In genomic region chr3:101573449-101574387, GRCh38 we compare ENCODE assay signal across 1 cellular context.
TF ChIP-seq lines count a peak whose summit lies in the region.

PCNP (plus strand) TSS chr3:101574180; CDS start chr3:101574216, 36 bp downstream.

TF ChIP-seq in K562, 482 proteins besides CTCF, POLR2A, EP300 and RAD21 (continued from another document and continues in another):
- TF ChIP-seq ZBTB11 (CRISPR knock-in tag; IDR thresholded peaks at IDR 0.05), result peak in 1 of 3 experiments; percentile 55; a peak in 1 of 6 replicates
- peak; percentile 30; the same call in 1 of the 2 replicates for TF ChIP-seq ESRRA (IDR thresholded peaks at IDR 0.05; ENCODE audit: borderline replicate concordance, low read depth)
- TF ChIP-seq ZNF134 (CRISPR knock-in tag; conservative IDR thresholded peaks at IDR 0.05), result no peak
- TF ChIP-seq DNMT1 (IDR thresholded peaks at IDR 0.05), result no peak
- TF ChIP-seq VEZF1 (CRISPR knock-in tag; IDR thresholded peaks at IDR 0.05), result peak; percentile 38
- TF ChIP-seq ZNF316 (IDR thresholded peaks at IDR 0.05), result peak; percentile 97
- peak; percentile 94 for TF ChIP-seq MAFG (tag; conservative IDR thresholded peaks at IDR 0.05)
- TF ChIP-seq TAF9B (IDR thresholded peaks at IDR 0.05; ENCODE audit: partially characterized antibody), result peak; percentile 86
- TF ChIP-seq HIVEP1 (CRISPR knock-in tag; IDR thresholded peaks at IDR 0.05), result no peak
- TF ChIP-seq HDAC1 (IDR thresholded peaks at IDR 0.05), result peak; percentile 82 to 96; a peak in 3 of 4 replicates
- no peak for TF ChIP-seq ZNF551 (CRISPR knock-in tag; IDR thresholded peaks at IDR 0.05)
- no peak for TF ChIP-seq BRCA1 (IDR thresholded peaks at IDR 0.05)
- TF ChIP-seq BRCA1 (CRISPR knock-in tag; IDR thresholded peaks at IDR 0.05), result no peak
- no peak for TF ChIP-seq ILK (tag; IDR thresholded peaks at IDR 0.05; ENCODE audit: borderline replicate concordance, low read depth)
- TF ChIP-seq TFAM (CRISPR knock-in tag; conservative IDR thresholded peaks at IDR 0.05), result no peak
- TF ChIP-seq NFIC (IDR thresholded peaks at IDR 0.05), result peak; percentile 35; the same call in 1 of the 2 replicates
- no peak for TF ChIP-seq ZNF140 (CRISPR knock-in tag; IDR thresholded peaks at IDR 0.05)
- 0 out of 2 replicates have a peak, but pooled peaks have one; percentile 51 for TF ChIP-seq PHTF2 (CRISPR knock-in tag; IDR thresholded peaks at IDR 0.05)
- no peak for TF ChIP-seq SRSF1 (IDR thresholded peaks at IDR 0.05; ENCODE audit: low read depth, low read length)
- TF ChIP-seq CTCFL (IDR thresholded peaks at IDR 0.05; ENCODE audit: borderline replicate concordance, insufficient read depth, low read depth, low read length, poor library complexity, severe bottlenecking), result peak; percentile 65
- TF ChIP-seq ZHX1 (conservative IDR thresholded peaks at IDR 0.05; ENCODE audit: low read length), result no peak
- no peak for TF ChIP-seq RHOXF2B (CRISPR knock-in tag; conservative IDR thresholded peaks at IDR 0.05)
- TF ChIP-seq POLR2B (IDR thresholded peaks at IDR 0.05; ENCODE audit: low read depth, partially characterized antibody), result peak; percentile 78
- 0 out of 2 replicates have a peak, but pooled peaks have one; percentile 29 for TF ChIP-seq KAT8 (IDR thresholded peaks at IDR 0.05; ENCODE audit: low read depth)
- peak; percentile 89 for TF ChIP-seq CREB1 (IDR thresholded peaks at IDR 0.05)
- TF ChIP-seq CREB1 (CRISPR knock-in tag; IDR thresholded peaks at IDR 0.05), result peak; percentile 89
- peak; percentile 75 for TF ChIP-seq NCOA1 (IDR thresholded peaks at IDR 0.05; ENCODE audit: low read depth)
- peak; percentile 64; the same call in 1 of the 2 replicates for TF ChIP-seq ATF1 (CRISPR knock-in tag; IDR thresholded peaks at IDR 0.05)
- peak; percentile 97 for TF ChIP-seq ATF1 (tag; IDR thresholded peaks at IDR 0.05)
- peak in 1 of 2 experiments; percentile 52; a peak in 1 of 4 replicates for TF ChIP-seq BCLAF1 (IDR thresholded peaks at IDR 0.05; ENCODE audit: borderline replicate concordance in 1 of 2, control insufficient read depth in 1 of 2, low read depth in 2 of 2, low read length in 1 of 2)
- TF ChIP-seq HDAC3 (IDR thresholded peaks at IDR 0.05; ENCODE audit: borderline replicate concordance, partially characterized antibody), result peak; percentile 46
- peak in 1 of 2 experiments; percentile 65; a peak in 1 of 4 replicates for TF ChIP-seq ZNF318 (IDR thresholded peaks at IDR 0.05; ENCODE audit: borderline replicate concordance in 1 of 2, low read depth in 1 of 2)
- TF ChIP-seq ZKSCAN8 (CRISPR knock-in tag; IDR thresholded peaks at IDR 0.05), result no peak
- peak; percentile 90 for TF ChIP-seq TFAP4 (CRISPR knock-in tag; IDR thresholded peaks at IDR 0.05; ENCODE audit: borderline replicate concordance)
- peak; percentile 88 for TF ChIP-seq POLR2AphosphoS5 (IDR thresholded peaks at IDR 0.05; ENCODE audit: control insufficient read depth, insufficient read depth, low read depth, low read length)
- TF ChIP-seq ETV1 (tag; conservative IDR thresholded peaks at IDR 0.05; ENCODE audit: low read depth), result peak; percentile 67
- TF ChIP-seq IRF2 (CRISPR knock-in tag; IDR thresholded peaks at IDR 0.05), result no peak
- peak; percentile 93 for TF ChIP-seq TAF1 (IDR thresholded peaks at IDR 0.05; ENCODE audit: control insufficient read depth, extremely low read depth, insufficient read depth, low read length, severe bottlenecking)
- TF ChIP-seq SIX5 (IDR thresholded peaks at IDR 0.05; ENCODE audit: borderline replicate concordance in 1 of 2, insufficient read depth in 1 of 2, low read depth in 1 of 2, low read length in 2 of 2), result 0 out of 4 replicates have a peak, but pooled peaks of 1 of the 2 experiments have one; percentile 19
- peak; percentile 56; the same call in 1 of the 2 replicates for TF ChIP-seq CC2D1A (IDR thresholded peaks at IDR 0.05)
